Comparison of ENCODE assay signal across 1 cellular context in the genomic region with DNA sequence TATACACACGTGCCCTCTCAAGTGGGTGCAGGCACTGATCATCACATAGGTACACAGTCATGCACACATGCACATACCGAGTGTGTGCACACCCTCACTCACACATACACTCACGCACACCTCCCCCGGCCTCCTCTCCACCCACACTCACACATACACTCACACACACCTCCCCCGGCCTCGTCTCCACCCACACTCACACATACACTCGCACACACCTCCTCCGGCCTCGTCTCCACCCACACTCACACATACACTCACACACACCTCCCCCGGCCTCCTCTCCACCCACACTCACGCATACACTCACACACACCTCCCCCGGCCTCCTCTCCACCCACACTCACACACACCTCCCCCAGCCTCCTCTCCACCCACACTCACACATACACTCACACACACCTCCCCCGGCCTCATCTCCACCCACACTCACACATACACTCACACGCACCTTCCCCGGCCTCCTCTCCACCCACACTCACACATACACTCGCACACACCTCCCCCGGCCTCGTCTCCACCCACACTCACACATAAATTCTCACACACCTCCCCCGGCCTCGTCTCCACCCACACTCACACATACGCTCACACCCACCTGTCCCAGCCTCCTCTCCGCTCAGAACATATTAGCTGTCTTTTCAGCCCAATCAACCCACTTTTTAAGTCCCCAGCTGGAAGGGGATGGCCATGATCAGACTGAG.
TF ChIP-seq lines count a peak whose summit lies in the region.

No MANE protein-coding gene starts in this region.

TF ChIP-seq in GM23338, 12 proteins besides CTCF, POLR2A, EP300 and RAD21:
- TF ChIP-seq, protein P1, sequence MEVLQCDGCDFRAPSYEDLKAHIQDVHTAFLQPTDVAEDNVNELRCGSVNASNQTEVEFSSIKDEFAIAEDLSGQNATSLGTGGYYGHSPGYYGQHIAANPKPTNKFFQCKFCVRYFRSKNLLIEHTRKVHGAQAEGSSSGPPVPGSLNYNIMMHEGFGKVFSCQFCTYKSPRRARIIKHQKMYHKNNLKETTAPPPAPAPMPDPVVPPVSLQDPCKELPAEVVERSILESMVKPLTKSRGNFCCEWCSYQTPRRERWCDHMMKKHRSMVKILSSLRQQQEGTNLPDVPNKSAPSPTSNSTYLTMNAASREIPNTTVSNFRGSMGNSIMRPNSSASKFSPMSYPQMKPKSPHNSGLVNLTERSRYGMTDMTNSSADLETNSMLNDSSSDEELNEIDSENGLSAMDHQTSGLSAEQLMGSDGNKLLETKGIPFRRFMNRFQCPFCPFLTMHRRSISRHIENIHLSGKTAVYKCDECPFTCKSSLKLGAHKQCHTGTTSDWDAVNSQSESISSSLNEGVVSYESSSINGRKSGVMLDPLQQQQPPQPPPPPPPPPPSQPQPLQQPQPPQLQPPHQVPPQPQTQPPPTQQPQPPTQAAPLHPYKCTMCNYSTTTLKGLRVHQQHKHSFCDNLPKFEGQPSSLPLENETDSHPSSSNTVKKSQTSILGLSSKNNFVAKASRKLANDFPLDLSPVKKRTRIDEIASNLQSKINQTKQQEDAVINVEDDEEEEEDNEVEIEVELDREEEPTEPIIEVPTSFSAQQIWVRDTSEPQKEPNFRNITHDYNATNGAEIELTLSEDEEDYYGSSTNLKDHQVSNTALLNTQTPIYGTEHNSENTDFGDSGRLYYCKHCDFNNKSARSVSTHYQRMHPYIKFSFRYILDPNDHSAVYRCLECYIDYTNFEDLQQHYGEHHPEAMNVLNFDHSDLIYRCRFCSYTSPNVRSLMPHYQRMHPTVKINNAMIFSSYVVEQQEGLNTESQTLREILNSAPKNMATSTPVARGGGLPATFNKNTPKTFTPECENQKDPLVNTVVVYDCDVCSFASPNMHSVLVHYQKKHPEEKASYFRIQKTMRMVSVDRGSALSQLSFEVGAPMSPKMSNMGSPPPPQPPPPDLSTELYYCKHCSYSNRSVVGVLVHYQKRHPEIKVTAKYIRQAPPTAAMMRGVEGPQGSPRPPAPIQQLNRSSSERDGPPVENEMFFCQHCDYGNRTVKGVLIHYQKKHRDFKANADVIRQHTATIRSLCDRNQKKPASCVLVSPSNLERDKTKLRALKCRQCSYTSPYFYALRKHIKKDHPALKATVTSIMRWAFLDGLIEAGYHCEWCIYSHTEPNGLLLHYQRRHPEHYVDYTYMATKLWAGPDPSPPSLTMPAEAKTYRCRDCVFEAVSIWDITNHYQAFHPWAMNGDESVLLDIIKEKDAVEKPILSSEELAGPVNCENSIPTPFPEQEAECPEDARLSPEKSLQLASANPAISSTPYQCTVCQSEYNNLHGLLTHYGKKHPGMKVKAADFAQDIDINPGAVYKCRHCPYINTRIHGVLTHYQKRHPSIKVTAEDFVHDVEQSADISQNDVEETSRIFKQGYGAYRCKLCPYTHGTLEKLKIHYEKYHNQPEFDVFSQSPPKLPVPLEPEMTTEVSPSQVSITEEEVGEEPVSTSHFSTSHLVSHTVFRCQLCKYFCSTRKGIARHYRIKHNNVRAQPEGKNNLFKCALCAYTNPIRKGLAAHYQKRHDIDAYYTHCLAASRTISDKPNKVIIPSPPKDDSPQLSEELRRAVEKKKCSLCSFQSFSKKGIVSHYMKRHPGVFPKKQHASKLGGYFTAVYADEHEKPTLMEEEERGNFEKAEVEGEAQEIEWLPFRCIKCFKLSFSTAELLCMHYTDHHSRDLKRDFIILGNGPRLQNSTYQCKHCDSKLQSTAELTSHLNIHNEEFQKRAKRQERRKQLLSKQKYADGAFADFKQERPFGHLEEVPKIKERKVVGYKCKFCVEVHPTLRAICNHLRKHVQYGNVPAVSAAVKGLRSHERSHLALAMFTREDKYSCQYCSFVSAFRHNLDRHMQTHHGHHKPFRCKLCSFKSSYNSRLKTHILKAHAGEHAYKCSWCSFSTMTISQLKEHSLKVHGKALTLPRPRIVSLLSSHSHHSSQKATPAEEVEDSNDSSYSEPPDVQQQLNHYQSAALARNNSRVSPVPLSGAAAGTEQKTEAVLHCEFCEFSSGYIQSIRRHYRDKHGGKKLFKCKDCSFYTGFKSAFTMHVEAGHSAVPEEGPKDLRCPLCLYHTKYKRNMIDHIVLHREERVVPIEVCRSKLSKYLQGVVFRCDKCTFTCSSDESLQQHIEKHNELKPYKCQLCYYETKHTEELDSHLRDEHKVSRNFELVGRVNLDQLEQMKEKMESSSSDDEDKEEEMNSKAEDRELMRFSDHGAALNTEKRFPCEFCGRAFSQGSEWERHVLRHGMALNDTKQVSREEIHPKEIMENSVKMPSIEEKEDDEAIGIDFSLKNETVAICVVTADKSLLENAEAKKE (CRISPR knock-in tag; IDR thresholded peaks at IDR 0.05) = no peak
- TF ChIP-seq CREB1 (CRISPR knock-in tag; IDR thresholded peaks at IDR 0.05; ENCODE audit: low read depth) (no peak), ZNF331 (CRISPR knock-in tag; IDR thresholded peaks at IDR 0.05; ENCODE audit: low read depth) (no peak), ZNF114 (CRISPR knock-in tag; IDR thresholded peaks at IDR 0.05) (no peak), REST (IDR thresholded peaks at IDR 0.05; ENCODE audit: unreplicated experiment) (no peak), EZH2 (IDR thresholded peaks at IDR 0.05; ENCODE audit: low read depth, unreplicated experiment) (no peak), JUNB (IDR thresholded peaks at IDR 0.05; ENCODE audit: unreplicated experiment) (no peak), STAT1 (IDR thresholded peaks at IDR 0.05; ENCODE audit: unreplicated experiment) (no peak), NANOG (IDR thresholded peaks at IDR 0.05; ENCODE audit: borderline replicate concordance) (no peak), POLR2AphosphoS5 (IDR thresholded peaks at IDR 0.05; ENCODE audit: low read depth) (no peak), EZH2phosphoT487 (IDR thresholded peaks at IDR 0.05; ENCODE audit: unreplicated experiment) (no peak)
- TF ChIP-seq, protein P2, sequence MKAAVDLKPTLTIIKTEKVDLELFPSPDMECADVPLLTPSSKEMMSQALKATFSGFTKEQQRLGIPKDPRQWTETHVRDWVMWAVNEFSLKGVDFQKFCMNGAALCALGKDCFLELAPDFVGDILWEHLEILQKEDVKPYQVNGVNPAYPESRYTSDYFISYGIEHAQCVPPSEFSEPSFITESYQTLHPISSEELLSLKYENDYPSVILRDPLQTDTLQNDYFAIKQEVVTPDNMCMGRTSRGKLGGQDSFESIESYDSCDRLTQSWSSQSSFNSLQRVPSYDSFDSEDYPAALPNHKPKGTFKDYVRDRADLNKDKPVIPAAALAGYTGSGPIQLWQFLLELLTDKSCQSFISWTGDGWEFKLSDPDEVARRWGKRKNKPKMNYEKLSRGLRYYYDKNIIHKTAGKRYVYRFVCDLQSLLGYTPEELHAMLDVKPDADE (IDR thresholded peaks at IDR 0.05) = no peak
